ENCODE assay signal across 9 cellular contexts in genomic region chr11:30585067-30585891, GRCh38. TPM values are rescaled to one million over a fixed set of nuclear protein-coding genes. Genes with fewer than 3 reads are reported as not detected.
DNase-seq lines count a peak whose midpoint lies in the region; TF ChIP-seq lines count a peak whose summit lies in the region.
"Had no signal": no experiment of that assay in that cellular context is flagged by ENCODE, and none has a peak within 500 bp of the region (broad histone marks: within the 10 kb centered on the region; RNA-seq: fewer than 3 reads in every experiment).

No MANE protein-coding gene starts in this region.

- no peak overlapping the region for H3K4ac ChIP-seq in mesendoderm (ENCODE audit: low read depth, low read length)

- H3K23ac ChIP-seq in mesendoderm (ENCODE audit: low read length), result no peak overlapping the region

- no peaks in the 10 kb centered on the region for H3K9me3 ChIP-seq in endocrine pancreas (ENCODE audit: control insufficient read depth, low read length)
- no peaks in the 10 kb centered on the region for H3K9me3 ChIP-seq in tibial nerve

- intact Hi-C loops in activated CD4-positive, alpha-beta T cell treated with anti-CD3 and anti-CD28 coated beads, Interleukin-2, amount 10 ng/mL, durations not matched to agents 24 days and 14 days (cut with micrococcal nuclease), result loop anchor here (10.0 kb wide), 1 partner anchor 240 kb away; no protein-coding TSS in a partner anchor

- DNase-seq in activated CD4-positive, alpha-beta T cell treated with anti-CD3 and anti-CD28 coated beads, Interleukin-2, amount 10 ng/mL, durations not matched to agents 24 days and 14 days, result peak; percentile 56
- no peak for DNase-seq in activated CD4-positive, alpha-beta T cell treated with anti-CD3 and anti-CD28 coated beads, Interleukin-2, amount 50 U/mL, for 1 hour
- DNase-seq in NCI-H526 (lab: John Stamatoyannopoulos, UW), result peak; percentile 57 to 80
- DNase-seq in mesendoderm, result peak; percentile 26
- DNase-seq in tibial nerve (ENCODE audit: low spot score in 2 of 2), result no peak
- no peak for DNase-seq in HT-29 (ENCODE audit: low spot score)
- DNase-seq in NCI-H1092 treated with DMSO at 0.1 percent for 48 hours (lab: John Stamatoyannopoulos, UW), result no peak

- peak overlapping the region; percentile 74 for H3K4me3 ChIP-seq in endocrine pancreas (ENCODE audit: control insufficient read depth, insufficient read depth, low read length)
- peak overlapping the region; percentile 38 for H3K4me3 ChIP-seq in mesendoderm (ENCODE audit: low read length)
- peak overlapping the region; percentile 61 to 76 (median 69) for H3K4me3 ChIP-seq in tibial nerve

- H2BK15ac ChIP-seq in mesendoderm (replicated peaks; ENCODE audit: low read depth), result no peak overlapping the region

- H3K9ac ChIP-seq in endocrine pancreas (ENCODE audit: control insufficient read depth, insufficient read depth, low read length) (peak overlapping the region; percentile 78), mesendoderm (ENCODE audit: low read length) (peak overlapping the region; percentile 37)

- H2AK5ac ChIP-seq in mesendoderm (ENCODE audit: low read length), result no peak overlapping the region

- H3K27ac ChIP-seq in mesendoderm (ENCODE audit: low read depth, low read length), result no peak overlapping the region
- peak overlapping the region in 3 of 4 donors; percentile 4 to 68 (median 13) for H3K27ac ChIP-seq in tibial nerve

- H3K4me2 ChIP-seq in mesendoderm (ENCODE audit: low read length), result peak overlapping the region; percentile 88

- H2BK120ac ChIP-seq in mesendoderm (ENCODE audit: low read depth, low read length), result no peak overlapping the region

- H3K18ac ChIP-seq in mesendoderm (ENCODE audit: low read length), result peak overlapping the region; percentile 71

- TF ChIP-seq CTCF in tibial nerve (IDR thresholded peaks at IDR 0.05), result no peak

- H3K4me1 Mint-ChIP-seq in activated CD4-positive, alpha-beta T cell treated with anti-CD3 and anti-CD28 coated beads, Interleukin-2, amount 10 ng/mL, durations not matched to agents 24 days and 14 days, result peaks cover 2% of the 10 kb centered on the region

- no peaks in the 10 kb centered on the region for H3K79me1 ChIP-seq in mesendoderm (ENCODE audit: low read length)

- no peak for TF ChIP-seq EP300 in tibial nerve (IDR thresholded peaks at IDR 0.05)

- H3K56ac ChIP-seq in mesendoderm (ENCODE audit: low read length), result peak overlapping the region; percentile 64

- H3K27me3 ChIP-seq in endocrine pancreas (ENCODE audit: control insufficient read depth, insufficient read depth, low read length) (no peaks in the 10 kb centered on the region), mesendoderm (ENCODE audit: insufficient read depth, low read length, poor library complexity) (peaks cover 16% of the 10 kb centered on the region), tibial nerve (peaks cover 0 to 37% of the 10 kb centered on the region in 2 donors)

- no peaks in the 10 kb centered on the region for H3K9me3 Mint-ChIP-seq in activated CD4-positive, alpha-beta T cell treated with anti-CD3 and anti-CD28 coated beads, Interleukin-2, amount 10 ng/mL, durations not matched to agents 24 days and 14 days

- H3K4me1 ChIP-seq in endocrine pancreas (ENCODE audit: control insufficient read depth, insufficient read depth, low read length), result no peaks in the 10 kb centered on the region
- no peaks in the 10 kb centered on the region for H3K4me1 ChIP-seq in mesendoderm (ENCODE audit: control insufficient read depth, low read depth, low read length)
- peaks cover 0 to 34% (median 4%) of the 10 kb centered on the region in 4 donors for H3K4me1 ChIP-seq in tibial nerve

- no peaks in the 10 kb centered on the region for H3K36me3 ChIP-seq in endocrine pancreas (ENCODE audit: control insufficient read depth, insufficient read depth, low read length)
- no peaks in the 10 kb centered on the region for H3K36me3 ChIP-seq in mesendoderm (ENCODE audit: control insufficient read depth, insufficient read depth, low read length)
- no peaks in the 10 kb centered on the region for H3K36me3 ChIP-seq in tibial nerve

- no peak overlapping the region for H4K5ac ChIP-seq in mesendoderm (ENCODE audit: low read length)

- TF ChIP-seq POLR2A in tibial nerve (IDR thresholded peaks at IDR 0.05), result no peak

- no peak overlapping the region for H3K27ac Mint-ChIP-seq in activated CD4-positive, alpha-beta T cell treated with anti-CD3 and anti-CD28 coated beads, Interleukin-2, amount 10 ng/mL, durations not matched to agents 24 days and 14 days

- peak overlapping the region; percentile 61 for H3K4me3 Mint-ChIP-seq in activated CD4-positive, alpha-beta T cell treated with anti-CD3 and anti-CD28 coated beads, Interleukin-2, amount 10 ng/mL, durations not matched to agents 24 days and 14 days

- H3K36me3 Mint-ChIP-seq in activated CD4-positive, alpha-beta T cell treated with anti-CD3 and anti-CD28 coated beads, Interleukin-2, amount 10 ng/mL, durations not matched to agents 24 days and 14 days (ENCODE audit: low read depth), result no peaks in the 10 kb centered on the region

- no peaks in the 10 kb centered on the region for H3K79me2 ChIP-seq in mesendoderm (ENCODE audit: control insufficient read depth, insufficient read depth, low read length)

- H3K27me3 Mint-ChIP-seq in activated CD4-positive, alpha-beta T cell treated with anti-CD3 and anti-CD28 coated beads, Interleukin-2, amount 10 ng/mL, durations not matched to agents 24 days and 14 days, result peaks cover 56% of the 10 kb centered on the region

- no peak overlapping the region for H4K8ac ChIP-seq in mesendoderm (ENCODE audit: low read depth, low read length)

- no peak overlapping the region for H2BK5ac ChIP-seq in mesendoderm (ENCODE audit: low read length)

- no CpG with 5 or more reads among the region's 76 CpGs for WGBS in mesendoderm (ENCODE audit: extremely low coverage, insufficient coverage, low lambda C conversion rate)
- 1% methylated on average over 59 to 72 of the region's 76 CpGs for WGBS in tibial nerve, 2 donors

RNA-seq across cellular contexts. Expression of gene MPPED2, which starts 0.9 kb away (rescaled TPM):
- not detected in 2 replicates for total RNA-seq in activated CD4-positive, alpha-beta T cell treated with anti-CD3 and anti-CD28 coated beads, Interleukin-2, amount 10 ng/mL, durations not matched to agents 24 days and 14 days
- 1.3 TPM for polyA plus RNA-seq in mesendoderm (2013, experiment 1 of 2)
- polyA plus RNA-seq in mesendoderm (2013, experiment 2 of 2), result 1.1 TPM
- 10 to 100 TPM in 1 of 4 donors, 1 to 10 TPM in 3; 2.2 to 11.5 (median 4.7) TPM for total RNA-seq in tibial nerve
- total RNA-seq in HT-29 (2014; rRNA removed; shearing (Covaris generic)), result not detected in 2 replicates
- total RNA-seq: activated CD8-positive, alpha-beta memory T cell treated with anti-CD3 and anti-CD28 coated beads for 36 hours had no signal

Comparison
In these comparisons a context has a peak if more than half of its experiments do, and no peak if none do; other contexts are left out.
1. DNase-seq: peak in activated CD4-positive, alpha-beta T cell treated with anti-CD3 and anti-CD28 coated beads, Interleukin-2, amount 10 ng/mL, durations not matched to agents 24 days and 14 days (single experiment), NCI-H526 (2 of 2) and mesendoderm (single experiment); none in activated CD4-positive, alpha-beta T cell treated with anti-CD3 and anti-CD28 coated beads, Interleukin-2, amount 50 U/mL, for 1 hour (single experiment), tibial nerve (0 of 2), HT-29 (single experiment) and NCI-H1092 treated with DMSO at 0.1 percent for 48 hours (single experiment).
2. Peak in every context shown above with its lines, with median percentiles within 50 percentile points of each other: H3K4me3 ChIP-seq.